ENCODE assay signal across 16 cellular contexts in the genomic region with DNA sequence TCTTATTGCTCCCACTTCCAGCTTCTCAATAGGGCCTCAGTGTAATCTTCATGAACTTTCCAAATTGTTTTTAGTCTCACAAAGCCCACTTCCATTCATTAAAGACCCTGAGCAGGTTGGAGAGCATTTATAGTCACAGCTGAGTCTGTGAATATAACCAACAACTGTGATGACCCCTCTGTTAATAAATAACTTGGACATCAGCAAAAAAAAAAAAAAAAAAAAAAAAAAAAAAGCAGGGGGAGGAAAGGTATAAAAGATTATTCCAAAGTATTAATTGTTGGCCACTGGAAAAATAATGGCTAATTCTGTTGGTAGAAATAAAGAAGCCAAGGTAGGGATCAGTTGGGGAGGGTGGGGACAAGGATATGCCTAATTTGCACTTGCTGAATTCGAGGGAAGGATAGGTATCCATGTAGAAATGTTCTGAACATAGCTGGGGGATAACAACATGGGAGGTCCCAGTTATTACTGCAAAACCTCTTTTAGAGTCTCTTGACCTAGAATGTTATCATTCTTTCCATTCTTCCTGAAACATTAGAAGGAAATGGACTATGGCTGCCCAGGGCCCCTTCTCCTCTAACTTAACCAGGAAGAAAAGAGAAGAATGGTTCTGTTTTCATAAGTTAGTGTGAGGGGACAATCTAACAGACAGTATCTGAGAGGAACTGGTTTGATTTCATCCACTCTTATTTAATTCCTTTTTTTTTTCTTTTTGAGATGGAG. TPM values are rescaled to one million over a fixed set of nuclear protein-coding genes. Genes with fewer than 3 reads are reported as not detected.
DNase-seq lines count a peak whose midpoint lies in the region; ATAC-seq and TF ChIP-seq lines count a peak whose summit lies in the region.
"Had no signal": no experiment of that assay in that cellular context is flagged by ENCODE, and none has a peak within 500 bp of the region (broad histone marks: within the 10 kb centered on the region; RNA-seq: fewer than 3 reads in every experiment).

No MANE protein-coding gene starts in this region.

- H3K36me3 Mint-ChIP-seq in natural killer cell treated with Interleukin-12 subunit alpha and Interleukin-12 subunit beta and Interleukin-15 and Interleukin-18, amount 100 ng/mL, for 72 hours: no peaks in the 10 kb centered on the region
- H3K36me3 Mint-ChIP-seq in natural killer cell (no peaks in the 10 kb centered on the region), activated B cell treated with CpG ODN at 0.5 μM for 24 hours (ENCODE audit: low read depth) (no peaks in the 10 kb centered on the region)
- H3K36me3 Mint-ChIP-seq in stimulated activated memory B cell treated with anti-CD40 and anti-IgM and Interleukin-4, amounts not matched to agents 10 μg/mL and 1 μg/mL and 100 μg/mL, for 72 hours: no peaks in the 10 kb centered on the region
- H3K36me3 Mint-ChIP-seq: CD8-positive, alpha-beta T cell had no signal

- TF ChIP-seq CTCF in natural killer cell (IDR thresholded peaks at IDR 0.05) (no peak), activated B cell treated with CpG ODN at 0.5 μM for 24 hours (IDR thresholded peaks at IDR 0.05) (no peak)

- no peak overlapping the region for H3K4me3 Mint-ChIP-seq in natural killer cell treated with Interleukin-12 subunit alpha and Interleukin-12 subunit beta and Interleukin-15 and Interleukin-18, amount 100 ng/mL, for 72 hours
- H3K4me3 Mint-ChIP-seq in natural killer cell (no peak overlapping the region), activated B cell treated with CpG ODN at 0.5 μM for 24 hours (no peak overlapping the region)
- peak overlapping the region; percentile 27 for H3K4me3 Mint-ChIP-seq in stimulated activated memory B cell treated with anti-CD40 and anti-IgM and Interleukin-4, amounts not matched to agents 10 μg/mL and 1 μg/mL and 100 μg/mL, for 72 hours
- H3K4me3 Mint-ChIP-seq: B cell; CD8-positive, alpha-beta T cell had no signal

- peak overlapping the region; percentile 4 to 82 for H3K27ac Mint-ChIP-seq in natural killer cell treated with Interleukin-12 subunit alpha and Interleukin-12 subunit beta and Interleukin-15 and Interleukin-18, amount 100 ng/mL, for 72 hours
- H3K27ac Mint-ChIP-seq in natural killer cell (no peak overlapping the region), activated B cell treated with CpG ODN at 0.5 μM for 24 hours (peak overlapping the region; percentile 53)
- peak overlapping the region; percentile 76 for H3K27ac Mint-ChIP-seq in stimulated activated memory B cell treated with anti-CD40 and anti-IgM and Interleukin-4, amounts not matched to agents 10 μg/mL and 1 μg/mL and 100 μg/mL, for 72 hours
- H3K27ac Mint-ChIP-seq: CD8-positive, alpha-beta T cell had no signal

- peaks cover 28 to 29% of the 10 kb centered on the region in 2 donors for H3K4me1 Mint-ChIP-seq in natural killer cell treated with Interleukin-12 subunit alpha and Interleukin-12 subunit beta and Interleukin-15 and Interleukin-18, amount 100 ng/mL, for 72 hours (ENCODE audit: low read depth in 2 of 2)
- peaks cover 26 to 28% of the 10 kb centered on the region in 2 donors for H3K4me1 Mint-ChIP-seq in natural killer cell
- H3K4me1 Mint-ChIP-seq in activated B cell treated with CpG ODN at 0.5 μM for 24 hours: peaks cover 37% of the 10 kb centered on the region
- H3K4me1 Mint-ChIP-seq in stimulated activated memory B cell treated with anti-CD40 and anti-IgM and Interleukin-4, amounts not matched to agents 10 μg/mL and 1 μg/mL and 100 μg/mL, for 72 hours: peaks cover 53% of the 10 kb centered on the region

- ATAC-seq in natural killer cell treated with Interleukin-12 subunit alpha and Interleukin-12 subunit beta and Interleukin-15 and Interleukin-18, amount 100 ng/mL, for 72 hours: no peak
- ATAC-seq in natural killer cell (no peak), activated B cell treated with CpG ODN at 0.5 μM for 24 hours (ENCODE audit: low read depth) (no peak), left lobe of liver (peak; percentile 38), GM21367 (IDR thresholded peaks at IDR 0.05; ENCODE audit: unreplicated experiment) (no peak)
- no peak for ATAC-seq in stimulated activated memory B cell treated with anti-CD40 and anti-IgM and Interleukin-4, amounts not matched to agents 10 μg/mL and 1 μg/mL and 100 μg/mL, for 72 hours
- ATAC-seq: CD8-positive, alpha-beta T cell had no signal

- H3K27me3 Mint-ChIP-seq in natural killer cell treated with Interleukin-12 subunit alpha and Interleukin-12 subunit beta and Interleukin-15 and Interleukin-18, amount 100 ng/mL, for 72 hours: peaks cover 0 to 6% of the 10 kb centered on the region in 2 donors
- H3K27me3 Mint-ChIP-seq in natural killer cell (ENCODE audit: low read depth in 2 of 2): peaks cover 0 to 3% of the 10 kb centered on the region in 2 donors
- no peaks in the 10 kb centered on the region for H3K27me3 Mint-ChIP-seq in activated B cell treated with CpG ODN at 0.5 μM for 24 hours
- H3K27me3 Mint-ChIP-seq in stimulated activated memory B cell treated with anti-CD40 and anti-IgM and Interleukin-4, amounts not matched to agents 10 μg/mL and 1 μg/mL and 100 μg/mL, for 72 hours: no peaks in the 10 kb centered on the region
- H3K27me3 Mint-ChIP-seq: B cell had no signal

- no peaks in the 10 kb centered on the region for H3K9me3 Mint-ChIP-seq in natural killer cell treated with Interleukin-12 subunit alpha and Interleukin-12 subunit beta and Interleukin-15 and Interleukin-18, amount 100 ng/mL, for 72 hours
- H3K9me3 Mint-ChIP-seq in natural killer cell (no peaks in the 10 kb centered on the region), activated B cell treated with CpG ODN at 0.5 μM for 24 hours (peaks cover 5% of the 10 kb centered on the region)
- peaks cover 3% of the 10 kb centered on the region for H3K9me3 Mint-ChIP-seq in stimulated activated memory B cell treated with anti-CD40 and anti-IgM and Interleukin-4, amounts not matched to agents 10 μg/mL and 1 μg/mL and 100 μg/mL, for 72 hours
- H3K9me3 Mint-ChIP-seq: CD8-positive, alpha-beta T cell had no signal

- POLR2A ChIA-PET in activated B cell treated with CpG ODN at 0.5 μM for 24 hours (lab: Charles Lee): no interaction called here

- CTCF ChIA-PET in activated B cell treated with CpG ODN at 0.5 μM for 24 hours (lab: Charles Lee): no interaction called here

- DNase-seq in natural killer cell treated with Interleukin-12 subunit alpha and Interleukin-12 subunit beta and Interleukin-15 and Interleukin-18, amount 100 ng/mL, for 72 hours (ENCODE audit: low spot score): no peak
- DNase-seq in natural killer cell: no peak
- DNase-seq in activated B cell treated with CpG ODN at 0.5 μM for 24 hours: no peak
- no peak for DNase-seq in left lobe of liver (ENCODE audit: low spot score)
- no peak for DNase-seq in NCI-H2081 (lab: John Stamatoyannopoulos, UW)
- DNase-seq in NOMO-1 treated with dmso at 0.1 percent for 144 hours (lab: John Stamatoyannopoulos, UW; ENCODE audit: unreplicated experiment): no peak
- DNase-seq: CD8-positive, alpha-beta T cell; DND-41; GF-D8; Karpas-422; NCI-H2171 treated with DMSO at 0.1 percent for 48 hours; NCI-H510A; SIG-M5 had no signal

- intact Hi-C loops in natural killer cell (cut with micrococcal nuclease) (no loop called here), activated B cell treated with CpG ODN at 0.5 μM for 24 hours (cut with micrococcal nuclease) (no loop called here)

RNA-seq across cellular contexts. Expression of a gene that starts 56.5 kb away (rescaled TPM):
- total RNA-seq in natural killer cell treated with Interleukin-12 subunit alpha and Interleukin-12 subunit beta and Interleukin-15 and Interleukin-18, amount 100 ng/mL, for 72 hours: 1 to 10 TPM in 1 of 2 donors, under 1 TPM in 1; 0.26 to 1.0 TPM
- total RNA-seq in natural killer cell (1 to 10 TPM in 2 of 3 donors, under 1 TPM in 1; 0.70 to 1.6 (median 1.4) TPM), activated B cell treated with CpG ODN at 0.5 μM for 24 hours (6.4 and 8.7 TPM in 2 replicates), left lobe of liver (25.9 TPM)

Comparison
In these comparisons a context has a peak if more than half of its experiments do, and no peak if none do; other contexts are left out.
1. H3K27ac Mint-ChIP-seq: peak in natural killer cell treated with Interleukin-12 subunit alpha and Interleukin-12 subunit beta and Interleukin-15 and Interleukin-18, amount 100 ng/mL, for 72 hours (2 of 2), activated B cell treated with CpG ODN at 0.5 μM for 24 hours (single experiment) and stimulated activated memory B cell treated with anti-CD40 and anti-IgM and Interleukin-4, amounts not matched to agents 10 μg/mL and 1 μg/mL and 100 μg/mL, for 72 hours (single experiment); none in natural killer cell (0 of 2).